Comparison of ENCODE assay signal across 8 cellular contexts in genomic region chr7:87627634-87627994, GRCh38. TPM values are rescaled to one million over a fixed set of nuclear protein-coding genes. Genes with fewer than 3 reads are reported as not detected.
DNase-seq lines count a peak whose midpoint lies in the region; ATAC-seq and TF ChIP-seq lines count a peak whose summit lies in the region.

No MANE protein-coding gene starts in this region.

- H3K9me3 ChIP-seq in SJCRH30 (replicated peaks) (no peaks in the 10 kb centered on the region), neural cell (ENCODE audit: low read length) (no peaks in the 10 kb centered on the region)

- TF ChIP-seq RAD21 in neural cell (conservative IDR thresholded peaks at IDR 0.05), result no peak

- H3K79me2 ChIP-seq in neural cell (replicated peaks; ENCODE audit: insufficient read depth, low read length), result peaks cover 29% of the 10 kb centered on the region

- no peaks in the 10 kb centered on the region for H3K27me3 ChIP-seq in SJCRH30
- H3K27me3 ChIP-seq in neural cell (ENCODE audit: insufficient read depth, low read depth, low read length), result no peaks in the 10 kb centered on the region

- H3K4me3 ChIP-seq in HFF-Myc (replicated peaks; ENCODE audit: low read depth, low read length), result peak overlapping the region; percentile 44
- peak overlapping the region; percentile 58 for H3K4me3 ChIP-seq in SJCRH30
- peak overlapping the region; percentile 87 for H3K4me3 ChIP-seq in epithelial cell of proximal tubule (ENCODE audit: low read depth, low read length)
- H3K4me3 ChIP-seq in neural cell (ENCODE audit: low read length), result peak overlapping the region; percentile 97

- TF ChIP-seq CTCF in HFF-Myc (IDR thresholded peaks at IDR 0.05; ENCODE audit: low read depth, low read length, missing control alignments) (no peak), epithelial cell of proximal tubule (conservative IDR thresholded peaks at IDR 0.05; ENCODE audit: low read depth, low read length) (peak; percentile 8), neural cell (IDR thresholded peaks at IDR 0.05; ENCODE audit: poor library complexity, severe bottlenecking) (peak; percentile 47)

- H3K4me2 ChIP-seq in neural cell (ENCODE audit: low read length), result peak overlapping the region; percentile 63

- no peaks in the 10 kb centered on the region for H3F3A ChIP-seq in neural cell (ENCODE audit: insufficient read depth, low read length, poor library complexity, severe bottlenecking)

- H4K20me1 ChIP-seq in neural cell (ENCODE audit: insufficient read depth), result no peaks in the 10 kb centered on the region

- H3K4me1 ChIP-seq in SJCRH30, result no peaks in the 10 kb centered on the region

- peak overlapping the region; percentile 56 for H2AFZ ChIP-seq in neural cell (ENCODE audit: low read depth, low read length)

- H3K27ac ChIP-seq in SJCRH30 (no peak overlapping the region), neural cell (ENCODE audit: low read length) (peak overlapping the region; percentile 91)

- ATAC-seq in GM18511 (IDR thresholded peaks at IDR 0.05; ENCODE audit: unreplicated experiment), result peak; percentile 44

- peak overlapping the region; percentile 95 for H3K9ac ChIP-seq in neural cell (ENCODE audit: low read length)

- H3K36me3 ChIP-seq in SJCRH30 (no peaks in the 10 kb centered on the region), neural cell (ENCODE audit: insufficient read depth, low read length) (no peaks in the 10 kb centered on the region)

- in situ Hi-C loops in ACHN (cut with HindIII; ENCODE audit: low pct_ligation_motif_present, low pct_unique_long_range_greater_than_20kb, low sequenced_read_pairs), result no loop called here

- DNase-seq in HFF-Myc (ENCODE audit: extremely low read depth, low read depth) (no peak), SJCRH30 (no peak), epithelial cell of proximal tubule (ENCODE audit: low read depth) (no peak), HT-29 (ENCODE audit: low spot score) (no peak), ACHN (no peak)
- DNase-seq in stimulated activated CD4-positive, alpha-beta T cell treated with anti-CD3 and anti-CD28 coated beads, Interleukin-4, amount 100 ng/mL, for 24 hours, result no peak

- no peak for TF ChIP-seq EP300 in neural cell (conservative IDR thresholded peaks at IDR 0.05; ENCODE audit: poor library complexity, severe bottlenecking)

- H3K9me2 ChIP-seq in neural cell (ENCODE audit: insufficient read depth, low read length), result no peaks in the 10 kb centered on the region

TF ChIP-seq in neural cell, 6 proteins besides CTCF, POLR2A, EP300 and RAD21:
- TF ChIP-seq POLR2AphosphoS5 (IDR thresholded peaks at IDR 0.05) (no peak), MXI1 (conservative IDR thresholded peaks at IDR 0.05; ENCODE audit: poor library complexity, severe bottlenecking) (no peak), TAF1 (IDR thresholded peaks at IDR 0.05; ENCODE audit: low read depth) (no peak), EZH2 (IDR thresholded peaks at IDR 0.05; ENCODE audit: borderline replicate concordance, insufficient read depth, low read length, poor library complexity, severe bottlenecking) (no peak)

RNA-seq across cellular contexts. Expression of gene RUNDC3B, which starts 0.6 kb away (rescaled TPM):
- 0.06 and 0.13 TPM in 2 replicates for total RNA-seq in SJCRH30 (2014; rRNA removed; shearing (Covaris generic))
- total RNA-seq in epithelial cell of proximal tubule, result 0.22 TPM in 1 of 2 replicates, not detected in the other
- polyA plus RNA-seq in neural cell, result 70.0 and 73.5 TPM in 2 replicates
- polyA minus RNA-seq in neural cell, result 81.8 and 93.3 TPM in 2 replicates
- not detected in 2 replicates for total RNA-seq in HT-29 (2014; rRNA removed; shearing (Covaris generic))

RNA-seq across cellular contexts. Expression of gene ABCB1, which starts 26.9 kb away (rescaled TPM):
- not detected in 2 replicates for total RNA-seq in SJCRH30 (2014; rRNA removed; shearing (Covaris generic))
- total RNA-seq in epithelial cell of proximal tubule, result 9.3 and 13.3 TPM in 2 replicates
- polyA plus RNA-seq in neural cell, result 1.6 and 6.1 TPM in 2 replicates
- 0.46 and 1.5 TPM in 2 replicates for polyA minus RNA-seq in neural cell
- total RNA-seq in HT-29 (2014; rRNA removed; shearing (Covaris generic)), result 0.13 and 0.31 TPM in 2 replicates

Comparison
In these comparisons a context has a peak if more than half of its experiments do, and no peak if none do; other contexts are left out.
1. H3K4me3 ChIP-seq: peak in every context shown above with its lines; median percentile 97 in neural cell; 87 in epithelial cell of proximal tubule; 58 in SJCRH30; 44 in HFF-Myc.